ENCODE assay signal across 8 cellular contexts in the genomic region with DNA sequence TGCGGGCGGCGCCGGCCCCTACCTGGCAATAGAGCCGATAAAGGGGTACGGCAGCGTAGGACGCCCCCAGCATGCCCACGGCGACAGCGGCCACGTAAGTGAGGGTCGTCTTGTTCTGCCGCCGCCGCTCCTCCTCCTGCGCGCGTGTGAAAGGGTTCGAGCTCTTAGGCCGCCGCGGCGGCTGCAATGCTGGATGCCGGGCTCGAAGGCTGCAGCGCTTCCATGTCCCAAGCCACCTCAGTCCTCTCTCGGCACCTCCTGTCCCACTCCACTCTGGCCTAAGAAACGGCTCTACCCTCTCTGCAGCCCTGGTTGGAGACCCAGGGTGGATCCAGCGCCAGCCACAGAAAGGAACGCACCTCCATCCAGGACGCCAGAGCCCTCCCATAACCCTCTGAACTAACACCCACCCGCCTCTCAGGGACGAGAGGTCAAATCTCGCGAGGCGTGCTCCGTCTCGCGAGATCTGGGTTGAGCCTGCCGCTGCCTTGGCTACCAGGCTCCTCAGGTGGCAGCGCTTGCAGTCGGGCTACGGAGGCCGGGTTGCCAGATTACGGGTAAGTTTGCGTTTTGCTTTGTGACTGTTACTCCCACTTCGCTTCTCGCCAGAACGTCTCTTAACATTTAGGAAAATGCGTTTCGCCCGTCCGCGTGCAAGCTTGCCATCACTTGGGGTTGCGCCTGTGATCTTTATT. TPM values are rescaled to one million over a fixed set of nuclear protein-coding genes. Genes with fewer than 3 reads are reported as not detected.
A peak's percentile ranks its signal among the peaks of the same experiment; 100 is the strongest.
DNase-seq lines count a peak whose midpoint lies in the region; ATAC-seq and TF ChIP-seq lines count a peak whose summit lies in the region.

A gene with protein sequence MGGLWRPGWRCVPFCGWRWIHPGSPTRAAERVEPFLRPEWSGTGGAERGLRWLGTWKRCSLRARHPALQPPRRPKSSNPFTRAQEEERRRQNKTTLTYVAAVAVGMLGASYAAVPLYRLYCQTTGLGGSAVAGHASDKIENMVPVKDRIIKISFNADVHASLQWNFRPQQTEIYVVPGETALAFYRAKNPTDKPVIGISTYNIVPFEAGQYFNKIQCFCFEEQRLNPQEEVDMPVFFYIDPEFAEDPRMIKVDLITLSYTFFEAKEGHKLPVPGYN (minus strand): TSS at position 396 of the 695 bp plus-strand sequence. CDS start 8 bp downstream, at position 388.
A gene with protein sequence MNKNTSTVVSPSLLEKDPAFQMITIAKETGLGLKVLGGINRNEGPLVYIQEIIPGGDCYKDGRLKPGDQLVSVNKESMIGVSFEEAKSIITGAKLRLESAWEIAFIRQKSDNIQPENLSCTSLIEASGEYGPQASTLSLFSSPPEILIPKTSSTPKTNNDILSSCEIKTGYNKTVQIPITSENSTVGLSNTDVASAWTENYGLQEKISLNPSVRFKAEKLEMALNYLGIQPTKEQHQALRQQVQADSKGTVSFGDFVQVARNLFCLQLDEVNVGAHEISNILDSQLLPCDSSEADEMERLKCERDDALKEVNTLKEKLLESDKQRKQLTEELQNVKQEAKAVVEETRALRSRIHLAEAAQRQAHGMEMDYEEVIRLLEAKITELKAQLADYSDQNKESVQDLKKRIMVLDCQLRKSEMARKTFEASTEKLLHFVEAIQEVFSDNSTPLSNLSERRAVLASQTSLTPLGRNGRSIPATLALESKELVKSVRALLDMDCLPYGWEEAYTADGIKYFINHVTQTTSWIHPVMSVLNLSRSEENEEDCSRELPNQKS (plus strand): TSS at position 507 of the 695 bp plus-strand sequence. CDS start 17,455 bp downstream, outside the sequence.

- no peaks in the 10 kb centered on the region for H3K9me3 ChIP-seq in iPS-15b (ENCODE audit: control insufficient read depth, insufficient read depth, low read length)

- peak within 1 kb of the TSS; percentile 97 for H2AFZ ChIP-seq in ACC112 (ENCODE audit: low read length, unreplicated experiment)

- peaks cover 69% of the 10 kb centered on the region for H3K79me2 ChIP-seq in ACC112 (ENCODE audit: control insufficient read depth, insufficient read depth, low read length, unreplicated experiment)

- peak; percentile 92 for DNase-seq in NCI-H2107 treated with DMSO at 0.1 percent for 48 hours (lab: John Stamatoyannopoulos, UW; ENCODE audit: unreplicated experiment)
- peak; percentile 95 for DNase-seq in UCSD-AML1 (lab: John Stamatoyannopoulos, UW; ENCODE audit: unreplicated experiment)
- DNase-seq in MCF 10A (ENCODE audit: unreplicated experiment): peak; percentile 97
- peak; percentile 92 for DNase-seq in skeletal muscle cell (ENCODE audit: low read depth)

- TSS peak; percentile 33 for BruUV-seq in MCF 10A (replicated peaks; lab: Mats Ljungman, UMichigan)

- peak within 1 kb of the TSS; percentile 82 for H3K4me3 ChIP-seq in ACC112 (ENCODE audit: low read depth, low read length)
- peak within 1 kb of the TSS; percentile 97 for H3K4me3 ChIP-seq in iPS-15b (ENCODE audit: low read depth, low read length)
- H3K4me3 ChIP-seq in skeletal muscle cell (ENCODE audit: low read depth, low read length): peak within 1 kb of the TSS; percentile 79

- no peak within 1 kb of the TSS for H3K27ac Mint-ChIP-seq in MCF 10A (ENCODE audit: low read depth, unreplicated experiment)

- peak within 1 kb of the TSS; percentile 96 for H3K9ac ChIP-seq in iPS-15b (ENCODE audit: low read depth, low read length)

- H3K4me1 ChIP-seq in ACC112 (ENCODE audit: control insufficient read depth, insufficient read depth, low read length, unreplicated experiment): peaks cover 21% of the 10 kb centered on the region
- H3K4me1 ChIP-seq in iPS-15b (ENCODE audit: control insufficient read depth, insufficient read depth, low read length): peaks cover 3% of the 10 kb centered on the region

- no peaks in the 10 kb centered on the region for H3K9me3 Mint-ChIP-seq in MCF 10A (ENCODE audit: unreplicated experiment)

- ATAC-seq in GM18867 (IDR thresholded peaks at IDR 0.05; ENCODE audit: unreplicated experiment) (peak; percentile 93), HG03095 (IDR thresholded peaks at IDR 0.05; ENCODE audit: unreplicated experiment) (peak; percentile 95)

- H3K27me3 Mint-ChIP-seq in MCF 10A (ENCODE audit: insufficient read depth, unreplicated experiment): no peaks in the 10 kb centered on the region

- H3K36me3 Mint-ChIP-seq in MCF 10A (ENCODE audit: insufficient read depth, unreplicated experiment): peaks cover 27% of the 10 kb centered on the region

- POLR2A ChIA-PET in MCF 10A (lab: Yijun Ruan, JAX): interaction anchor here (0.7 to 2.2 kb wide), 6 partner anchors 11 to 465 kb away, joined by 3 to 11 read pairs (median 4); no protein-coding TSS in a partner anchor

- no peaks in the 10 kb centered on the region for H3K27me3 ChIP-seq in ACC112 (ENCODE audit: insufficient read depth, low read length)
- H3K27me3 ChIP-seq in iPS-15b (ENCODE audit: control insufficient read depth, insufficient read depth, low read length): no peaks in the 10 kb centered on the region

- peaks cover 8% of the 10 kb centered on the region for H3K4me1 Mint-ChIP-seq in MCF 10A (ENCODE audit: insufficient read depth, unreplicated experiment)

- H3K27ac ChIP-seq in ACC112 (ENCODE audit: low read depth, low read length): peak within 1 kb of the TSS; percentile 25

- peak; percentile 26 for TF ChIP-seq CTCF in MCF 10A (IDR thresholded peaks at IDR 0.05; ENCODE audit: unreplicated experiment)

- intact Hi-C loops in MCF 10A (cut with micrococcal nuclease): no loop called here

- no peak within 1 kb of the TSS for H3K4me3 Mint-ChIP-seq in MCF 10A (ENCODE audit: unreplicated experiment)

- H3K36me3 ChIP-seq in ACC112 (ENCODE audit: insufficient read depth, low read length): peaks cover 19% of the 10 kb centered on the region
- H3K36me3 ChIP-seq in iPS-15b (ENCODE audit: control insufficient read depth, insufficient read depth, low read length): no peaks in the 10 kb centered on the region

- CTCF ChIA-PET in MCF 10A (lab: Yijun Ruan, JAX): interaction anchor here (0.6 to 0.7 kb wide), 4 partner anchors 9 to 1837 kb away, joined by 3 to 6 read pairs (median 3); no protein-coding TSS in a partner anchor

RNA-seq across cellular contexts. Expression of the first gene that starts in this region (rescaled TPM):
- 29.6 and 38.5 TPM in 2 replicates for total RNA-seq in MCF 10A (2022)

RNA-seq across cellular contexts. Expression of the second gene that starts in this region (rescaled TPM):
- 6.7 and 10.2 TPM in 2 replicates for total RNA-seq in MCF 10A (2022)

Comparison
In these comparisons a context has a peak if more than half of its experiments do, and no peak if none do; other contexts are left out.
1. Peak in every context shown above with its lines: DNase-seq, ATAC-seq, H3K4me3 ChIP-seq and H3K27ac ChIP-seq.